ENCODE assay signal across 14 cellular contexts in the genomic region with DNA sequence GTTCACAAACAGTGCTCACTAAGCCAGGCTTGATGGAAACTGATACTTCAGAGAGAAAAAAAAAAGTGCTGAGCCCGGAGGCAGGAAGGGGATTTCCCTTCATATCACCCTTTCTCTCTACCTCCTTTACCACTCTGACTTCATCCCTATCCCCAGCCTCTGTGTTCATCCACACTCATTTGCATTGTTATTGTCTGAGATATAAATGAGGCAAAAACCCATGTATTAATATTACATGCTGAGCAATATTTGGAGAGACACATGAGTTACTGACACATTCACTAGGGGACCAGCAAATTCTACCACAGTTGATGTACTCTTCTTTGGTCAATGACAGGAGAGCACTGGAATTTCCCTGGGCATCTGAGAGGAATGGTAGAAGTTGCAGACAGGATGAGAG.
DNase-seq lines count a peak whose midpoint lies in the region; ATAC-seq and TF ChIP-seq lines count a peak whose summit lies in the region.
"Had no signal": no experiment of that assay in that cellular context is flagged by ENCODE, and none has a peak within 500 bp of the region (broad histone marks: within the 10 kb centered on the region; RNA-seq: fewer than 3 reads in every experiment).

No MANE protein-coding gene starts in this region.

- no peak for TF ChIP-seq EP300 in SK-N-SH (IDR thresholded peaks at IDR 0.05; ENCODE audit: borderline replicate concordance in 1 of 2, low read depth in 1 of 2, low read length in 1 of 2)

- H3K9me2 ChIP-seq in SK-N-SH: no peaks in the 10 kb centered on the region
- peaks cover 6% of the 10 kb centered on the region; the same call in 1 of the 2 replicates for H3K9me2 ChIP-seq in PC-3 (replicated peaks; ENCODE audit: low read length)

- no peak overlapping the region for H3K4me3 ChIP-seq in SK-N-SH (ENCODE audit: low read depth in 2 of 2, low read length in 1 of 2)
- H3K4me3 ChIP-seq in PC-3 (ENCODE audit: low read length): no peak overlapping the region
- H3K4me3 ChIP-seq in mesenchymal stem cell (ENCODE audit: insufficient read depth in 1 of 2, low read depth in 1 of 2, low read length in 2 of 2): no peak overlapping the region
- H3K4me3 ChIP-seq in mucosa of descending colon: no peak overlapping the region
- H3K4me3 ChIP-seq: hepatocyte, tibial artery had no signal

- no peak overlapping the region; the same call in 1 of the 2 replicates for H3K4me2 ChIP-seq in SK-N-SH
- no peak overlapping the region for H3K4me2 ChIP-seq in PC-3 (ENCODE audit: low read length)
- no peak overlapping the region for H3K4me2 ChIP-seq in mesenchymal stem cell (ENCODE audit: low read length, poor library complexity, severe bottlenecking)
- H3K4me2 ChIP-seq: hepatocyte had no signal

- no peak overlapping the region for H3K23ac ChIP-seq in mesenchymal stem cell (ENCODE audit: low read length in 2 of 2)

- peaks cover 4% of the 10 kb centered on the region for H3F3A ChIP-seq in SK-N-SH (replicated peaks; ENCODE audit: insufficient read depth)
- H3F3A ChIP-seq in PC-3 (ENCODE audit: low read length, unreplicated experiment): no peaks in the 10 kb centered on the region

- H2AFZ ChIP-seq in SK-N-SH (ENCODE audit: low read depth) (no peak overlapping the region), PC-3 (ENCODE audit: low read length) (no peak overlapping the region), mesenchymal stem cell (ENCODE audit: low read depth, low read length) (no peak overlapping the region)
- H2AFZ ChIP-seq: hepatocyte had no signal

- BruUV-seq in PC-3 (replicated peaks; lab: Mats Ljungman, UMichigan): no TSS peak

- peaks cover 0 to 5% of the 10 kb centered on the region in 2 experiments; a peak in 1 of 4 replicates for H3K4me1 ChIP-seq in SK-N-SH (ENCODE audit: control insufficient read depth in 1 of 2, insufficient read depth in 2 of 2, low read depth in 1 of 2, low read length in 1 of 2)
- peaks cover 8% of the 10 kb centered on the region for H3K4me1 ChIP-seq in PC-3 (ENCODE audit: insufficient read depth, low read length)
- peaks cover 2% of the 10 kb centered on the region for H3K4me1 ChIP-seq in mesenchymal stem cell (ENCODE audit: control insufficient read depth, insufficient read depth, low read depth, low read length)
- H3K4me1 ChIP-seq in mucosa of descending colon (ENCODE audit: low read depth): no peaks in the 10 kb centered on the region
- H3K4me1 ChIP-seq: tibial artery had no signal

- no peak overlapping the region for H2BK120ac ChIP-seq in mesenchymal stem cell (ENCODE audit: low read depth, low read length)

- no peak overlapping the region for H2BK5ac ChIP-seq in mesenchymal stem cell (ENCODE audit: low read depth, low read length, poor library complexity, severe bottlenecking)

- no peak overlapping the region for H2BK15ac ChIP-seq in mesenchymal stem cell (ENCODE audit: low read depth, poor library complexity, severe bottlenecking)

- no peaks in the 10 kb centered on the region for H3K36me3 ChIP-seq in SK-N-SH (replicated peaks in 1 of 2; ENCODE audit: control insufficient read depth in 1 of 2, insufficient read depth in 2 of 2, low read length in 1 of 2)
- no peaks in the 10 kb centered on the region for H3K36me3 ChIP-seq in PC-3 (ENCODE audit: low read depth, low read length)
- H3K36me3 ChIP-seq in mesenchymal stem cell (ENCODE audit: control insufficient read depth in 1 of 2, insufficient read depth in 2 of 2, low read depth in 1 of 2, low read length in 2 of 2): no peaks in the 10 kb centered on the region
- no peaks in the 10 kb centered on the region for H3K36me3 ChIP-seq in mucosa of descending colon (ENCODE audit: low read depth)
- H3K36me3 ChIP-seq: tibial artery had no signal

- H4K20me1 ChIP-seq in SK-N-SH (ENCODE audit: insufficient read depth) (no peaks in the 10 kb centered on the region), PC-3 (ENCODE audit: low read length) (no peaks in the 10 kb centered on the region)

- H4K91ac ChIP-seq in mesenchymal stem cell (ENCODE audit: low read length): no peak overlapping the region

- H3K14ac ChIP-seq in mesenchymal stem cell (ENCODE audit: low read length in 2 of 2): no peak overlapping the region

- no peak overlapping the region for H2BK12ac ChIP-seq in mesenchymal stem cell (ENCODE audit: low read length in 2 of 2)

- H3K4ac ChIP-seq in mesenchymal stem cell (ENCODE audit: low read depth in 1 of 2, low read length in 2 of 2): no peak overlapping the region

- H4K8ac ChIP-seq in mesenchymal stem cell (ENCODE audit: low read length): no peak overlapping the region

- ATAC-seq in SK-N-SH treated with all-trans-retinoic acid at 6 μM for 48 hours (peak; percentile 63), GM21619 (IDR thresholded peaks at IDR 0.05; ENCODE audit: unreplicated experiment) (peak; percentile 51), PC-3 (no peak), mucosa of descending colon (no peak)
- ATAC-seq: left ventricle myocardium superior had no signal

- no peak overlapping the region for H3K27ac ChIP-seq in SK-N-SH (ENCODE audit: low read depth in 2 of 2, low read length in 1 of 2)
- no peak overlapping the region for H3K27ac ChIP-seq in PC-3 (ENCODE audit: low read length)
- H3K27ac ChIP-seq in mesenchymal stem cell (ENCODE audit: low read length, poor library complexity, severe bottlenecking): peak overlapping the region; percentile 8
- H3K27ac ChIP-seq: hepatocyte, tibial artery, VCaP had no signal

- peak overlapping the region in 1 of 2 experiments; percentile 21 for H3K18ac ChIP-seq in mesenchymal stem cell (ENCODE audit: low read depth in 1 of 2, low read length in 2 of 2)

- no peak for DNase-seq in SK-N-SH
- DNase-seq in PC-3: peak; percentile 46
- no peak for DNase-seq in mesenchymal stem cell
- DNase-seq in mucosa of descending colon: no peak
- no peak for DNase-seq in effector CD8-positive, alpha-beta T cell (lab: John Stamatoyannopoulos, UW)
- DNase-seq in GM19240 (ENCODE audit: insufficient read length, low spot score): no peak
- DNase-seq: COR-L47, left ventricle myocardium superior, NCI-H2107, tibial artery had no signal

- WGBS in SK-N-SH (ENCODE audit: low lambda C conversion rate): 5% methylated on average over 1 of the region's 1 CpG
- WGBS in mesenchymal stem cell: no CpG with 5 or more reads among the region's 1 CpG

- intact Hi-C loops in PC-3 (cut with micrococcal nuclease): no loop called here
- intact Hi-C loops in mucosa of descending colon (cut with DNase I, micrococcal nuclease): no loop called here

- H2AK5ac ChIP-seq in mesenchymal stem cell (ENCODE audit: low read length, severe bottlenecking): no peak overlapping the region

- H3K79me2 ChIP-seq in SK-N-SH (ENCODE audit: insufficient read depth) (no peaks in the 10 kb centered on the region), PC-3 (ENCODE audit: low read length) (no peaks in the 10 kb centered on the region)
- H3K79me2 ChIP-seq: hepatocyte had no signal

- TF ChIP-seq RAD21 in SK-N-SH (IDR thresholded peaks at IDR 0.05; ENCODE audit: low read length): no peak

- no peaks in the 10 kb centered on the region for H3K27me3 ChIP-seq in SK-N-SH (ENCODE audit: insufficient read depth)
- no peaks in the 10 kb centered on the region for H3K27me3 ChIP-seq in PC-3 (ENCODE audit: low read length)
- H3K27me3 ChIP-seq in mesenchymal stem cell (ENCODE audit: control insufficient read depth in 1 of 2, insufficient read depth in 1 of 2, low read length in 2 of 2): no peaks in the 10 kb centered on the region
- H3K27me3 ChIP-seq: hepatocyte, tibial artery had no signal

- POLR2A ChIA-PET in SK-N-SH (lab: Yijun Ruan, JAX) (no interaction called here), PC-3 (lab: Charles Lee; ENCODE audit: unreplicated experiment) (no interaction called here)

- CTCF ChIA-PET in SK-N-SH (lab: Yijun Ruan, JAX) (no interaction called here), PC-3 (lab: Charles Lee) (no interaction called here)

- H3K79me1 ChIP-seq in mesenchymal stem cell (replicated peaks; ENCODE audit: low read length, poor library complexity, severe bottlenecking): no peaks in the 10 kb centered on the region

- H3K9ac ChIP-seq in SK-N-SH (no peak overlapping the region), PC-3 (ENCODE audit: low read length) (no peak overlapping the region), mesenchymal stem cell (ENCODE audit: low read length) (no peak overlapping the region)

- H3K9me3 ChIP-seq in SK-N-SH (no peaks in the 10 kb centered on the region; the same call in 1 of the 2 replicates), PC-3 (ENCODE audit: low read length) (no peaks in the 10 kb centered on the region), mesenchymal stem cell (ENCODE audit: control insufficient read depth, low read length) (peaks cover 4% of the 10 kb centered on the region), mucosa of descending colon (no peaks in the 10 kb centered on the region)
- H3K9me3 ChIP-seq: tibial artery had no signal

- TF ChIP-seq CTCF in SK-N-SH (IDR thresholded peaks at IDR 0.05) (no peak), PC-3 (conservative IDR thresholded peaks at IDR 0.05; ENCODE audit: low read depth, low read length) (no peak), mucosa of descending colon (IDR thresholded peaks at IDR 0.05) (no peak)

TF ChIP-seq in SK-N-SH treated with all-trans-retinoic acid at 6 μM for 48 hours, 23 proteins besides CTCF, POLR2A, EP300 and RAD21 (continues in another document):
- TF ChIP-seq ZNF8 (CRISPR knock-in tag; IDR thresholded peaks at IDR 0.05): no peak

TF ChIP-seq in SK-N-SH, 30 proteins besides CTCF, POLR2A, EP300 and RAD21 (continues in another document):
- TF ChIP-seq RCOR1 (IDR thresholded peaks at IDR 0.05; ENCODE audit: low read length): no peak
- TF ChIP-seq, protein P1, sequence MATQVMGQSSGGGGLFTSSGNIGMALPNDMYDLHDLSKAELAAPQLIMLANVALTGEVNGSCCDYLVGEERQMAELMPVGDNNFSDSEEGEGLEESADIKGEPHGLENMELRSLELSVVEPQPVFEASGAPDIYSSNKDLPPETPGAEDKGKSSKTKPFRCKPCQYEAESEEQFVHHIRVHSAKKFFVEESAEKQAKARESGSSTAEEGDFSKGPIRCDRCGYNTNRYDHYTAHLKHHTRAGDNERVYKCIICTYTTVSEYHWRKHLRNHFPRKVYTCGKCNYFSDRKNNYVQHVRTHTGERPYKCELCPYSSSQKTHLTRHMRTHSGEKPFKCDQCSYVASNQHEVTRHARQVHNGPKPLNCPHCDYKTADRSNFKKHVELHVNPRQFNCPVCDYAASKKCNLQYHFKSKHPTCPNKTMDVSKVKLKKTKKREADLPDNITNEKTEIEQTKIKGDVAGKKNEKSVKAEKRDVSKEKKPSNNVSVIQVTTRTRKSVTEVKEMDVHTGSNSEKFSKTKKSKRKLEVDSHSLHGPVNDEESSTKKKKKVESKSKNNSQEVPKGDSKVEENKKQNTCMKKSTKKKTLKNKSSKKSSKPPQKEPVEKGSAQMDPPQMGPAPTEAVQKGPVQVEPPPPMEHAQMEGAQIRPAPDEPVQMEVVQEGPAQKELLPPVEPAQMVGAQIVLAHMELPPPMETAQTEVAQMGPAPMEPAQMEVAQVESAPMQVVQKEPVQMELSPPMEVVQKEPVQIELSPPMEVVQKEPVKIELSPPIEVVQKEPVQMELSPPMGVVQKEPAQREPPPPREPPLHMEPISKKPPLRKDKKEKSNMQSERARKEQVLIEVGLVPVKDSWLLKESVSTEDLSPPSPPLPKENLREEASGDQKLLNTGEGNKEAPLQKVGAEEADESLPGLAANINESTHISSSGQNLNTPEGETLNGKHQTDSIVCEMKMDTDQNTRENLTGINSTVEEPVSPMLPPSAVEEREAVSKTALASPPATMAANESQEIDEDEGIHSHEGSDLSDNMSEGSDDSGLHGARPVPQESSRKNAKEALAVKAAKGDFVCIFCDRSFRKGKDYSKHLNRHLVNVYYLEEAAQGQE (IDR thresholded peaks at IDR 0.05; ENCODE audit: low read depth, low read length): no peak

Comparison
In these comparisons a context has a peak if more than half of its experiments do, and no peak if none do; other contexts are left out.
1. ATAC-seq: peak in SK-N-SH treated with all-trans-retinoic acid at 6 μM for 48 hours (single experiment) and GM21619 (single experiment); none in PC-3 (single experiment) and mucosa of descending colon (single experiment).